ENCODE assay signal across 1 cellular context in the genomic region with DNA sequence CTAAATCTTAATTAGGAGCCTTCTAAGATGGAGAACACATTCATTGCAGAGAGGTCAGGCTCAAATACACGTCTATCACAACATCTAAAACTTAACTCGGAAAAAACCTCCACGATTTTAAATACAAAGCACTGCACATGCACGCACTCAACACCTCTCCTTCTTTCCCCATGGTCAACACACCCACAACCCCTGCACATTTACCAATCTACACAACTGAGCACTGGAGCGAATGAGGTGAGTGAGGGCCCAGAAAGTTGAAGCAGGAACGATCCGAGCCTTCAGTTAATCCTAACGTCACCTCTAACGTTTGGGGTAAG.
TF ChIP-seq lines count a peak whose summit lies in the region.

No MANE protein-coding gene starts in this region.

TF ChIP-seq in GM12878, 131 proteins besides CTCF, POLR2A, EP300 and RAD21:
- TF ChIP-seq PAX8 (IDR thresholded peaks at IDR 0.05), result no peak
- 0 out of 2 replicates have a peak, but pooled peaks have one; percentile 13 for TF ChIP-seq SMARCA5 (IDR thresholded peaks at IDR 0.05)
- 0 out of 2 replicates have a peak, but pooled peaks have one; percentile 6 for TF ChIP-seq YY1 (IDR thresholded peaks at IDR 0.05; ENCODE audit: low read depth, low read length)
- no peak for TF ChIP-seq SRF (IDR thresholded peaks at IDR 0.05; ENCODE audit: low read depth in 2 of 2, low read length in 2 of 2)
- TF ChIP-seq, protein P1, sequence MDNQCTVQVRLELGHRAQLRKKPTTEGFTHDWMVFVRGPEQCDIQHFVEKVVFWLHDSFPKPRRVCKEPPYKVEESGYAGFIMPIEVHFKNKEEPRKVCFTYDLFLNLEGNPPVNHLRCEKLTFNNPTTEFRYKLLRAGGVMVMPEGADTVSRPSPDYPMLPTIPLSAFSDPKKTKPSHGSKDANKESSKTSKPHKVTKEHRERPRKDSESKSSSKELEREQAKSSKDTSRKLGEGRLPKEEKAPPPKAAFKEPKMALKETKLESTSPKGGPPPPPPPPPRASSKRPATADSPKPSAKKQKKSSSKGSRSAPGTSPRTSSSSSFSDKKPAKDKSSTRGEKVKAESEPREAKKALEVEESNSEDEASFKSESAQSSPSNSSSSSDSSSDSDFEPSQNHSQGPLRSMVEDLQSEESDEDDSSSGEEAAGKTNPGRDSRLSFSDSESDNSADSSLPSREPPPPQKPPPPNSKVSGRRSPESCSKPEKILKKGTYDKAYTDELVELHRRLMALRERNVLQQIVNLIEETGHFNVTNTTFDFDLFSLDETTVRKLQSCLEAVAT (IDR thresholded peaks at IDR 0.05), result peak; percentile 21; the same call in 1 of the 2 replicates
- peak; percentile 51 for TF ChIP-seq ATF7 (IDR thresholded peaks at IDR 0.05; ENCODE audit: low read depth)
- TF ChIP-seq, protein P2, sequence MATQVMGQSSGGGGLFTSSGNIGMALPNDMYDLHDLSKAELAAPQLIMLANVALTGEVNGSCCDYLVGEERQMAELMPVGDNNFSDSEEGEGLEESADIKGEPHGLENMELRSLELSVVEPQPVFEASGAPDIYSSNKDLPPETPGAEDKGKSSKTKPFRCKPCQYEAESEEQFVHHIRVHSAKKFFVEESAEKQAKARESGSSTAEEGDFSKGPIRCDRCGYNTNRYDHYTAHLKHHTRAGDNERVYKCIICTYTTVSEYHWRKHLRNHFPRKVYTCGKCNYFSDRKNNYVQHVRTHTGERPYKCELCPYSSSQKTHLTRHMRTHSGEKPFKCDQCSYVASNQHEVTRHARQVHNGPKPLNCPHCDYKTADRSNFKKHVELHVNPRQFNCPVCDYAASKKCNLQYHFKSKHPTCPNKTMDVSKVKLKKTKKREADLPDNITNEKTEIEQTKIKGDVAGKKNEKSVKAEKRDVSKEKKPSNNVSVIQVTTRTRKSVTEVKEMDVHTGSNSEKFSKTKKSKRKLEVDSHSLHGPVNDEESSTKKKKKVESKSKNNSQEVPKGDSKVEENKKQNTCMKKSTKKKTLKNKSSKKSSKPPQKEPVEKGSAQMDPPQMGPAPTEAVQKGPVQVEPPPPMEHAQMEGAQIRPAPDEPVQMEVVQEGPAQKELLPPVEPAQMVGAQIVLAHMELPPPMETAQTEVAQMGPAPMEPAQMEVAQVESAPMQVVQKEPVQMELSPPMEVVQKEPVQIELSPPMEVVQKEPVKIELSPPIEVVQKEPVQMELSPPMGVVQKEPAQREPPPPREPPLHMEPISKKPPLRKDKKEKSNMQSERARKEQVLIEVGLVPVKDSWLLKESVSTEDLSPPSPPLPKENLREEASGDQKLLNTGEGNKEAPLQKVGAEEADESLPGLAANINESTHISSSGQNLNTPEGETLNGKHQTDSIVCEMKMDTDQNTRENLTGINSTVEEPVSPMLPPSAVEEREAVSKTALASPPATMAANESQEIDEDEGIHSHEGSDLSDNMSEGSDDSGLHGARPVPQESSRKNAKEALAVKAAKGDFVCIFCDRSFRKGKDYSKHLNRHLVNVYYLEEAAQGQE (IDR thresholded peaks at IDR 0.05; ENCODE audit: low read depth, low read length), result no peak
- TF ChIP-seq CBX5 (IDR thresholded peaks at IDR 0.05; ENCODE audit: low read depth), result 0 out of 2 replicates have a peak, but pooled peaks have one; percentile 5
- TF ChIP-seq NBN (IDR thresholded peaks at IDR 0.05), result peak; percentile 56
- 0 out of 2 replicates have a peak, but pooled peaks have one; percentile 11 for TF ChIP-seq GABPA (IDR thresholded peaks at IDR 0.05; ENCODE audit: low read depth)
- peak; percentile 12; the same call in 1 of the 2 replicates for TF ChIP-seq RUNX3 (IDR thresholded peaks at IDR 0.05; ENCODE audit: low read length)
